In genomic region chr10:110425684-110426293, GRCh38 we compare ENCODE assay signal across 8 cellular contexts.
DNase-seq lines count a peak whose midpoint lies in the region; ATAC-seq and TF ChIP-seq lines count a peak whose summit lies in the region.

No MANE protein-coding gene starts in this region.

- H3K9me3 ChIP-seq in hepatocyte (ENCODE audit: low read depth): no peaks in the 10 kb centered on the region

- H3K27ac Mint-ChIP-seq in activated CD8-positive, alpha-beta memory T cell treated with anti-CD3 and anti-CD28 coated beads, Interleukin-2, amount 10 ng/mL, durations not matched to agents 7 days and 5 days: peak overlapping the region; percentile 87

- CTCF ChIA-PET in activated CD8-positive, alpha-beta memory T cell treated with anti-CD3 and anti-CD28 coated beads, Interleukin-2, amount 10 ng/mL, durations not matched to agents 7 days and 5 days (lab: Charles Lee): interaction anchor here (0.7 to 3.8 kb wide), 10 partner anchors 9 to 120 kb away, joined by 3 to 24 read pairs (median 4); no protein-coding TSS in a partner anchor

- TF ChIP-seq CTCF in AG09319 (IDR thresholded peaks at IDR 0.05; ENCODE audit: low read depth, low read length): peak; percentile 2; the same call in 1 of the 2 replicates
- no peak for TF ChIP-seq CTCF in hepatocyte (IDR thresholded peaks at IDR 0.05; ENCODE audit: poor library complexity)

- no peaks in the 10 kb centered on the region for H3K9me3 Mint-ChIP-seq in activated CD8-positive, alpha-beta memory T cell treated with anti-CD3 and anti-CD28 coated beads, Interleukin-2, amount 10 ng/mL, durations not matched to agents 7 days and 5 days (ENCODE audit: low read depth)

- H3K4me3 Mint-ChIP-seq in activated CD8-positive, alpha-beta memory T cell treated with anti-CD3 and anti-CD28 coated beads, Interleukin-2, amount 10 ng/mL, durations not matched to agents 7 days and 5 days: peak overlapping the region; percentile 4

- H3K4me2 ChIP-seq in hepatocyte: no peak overlapping the region

- no peaks in the 10 kb centered on the region for H3K9me2 ChIP-seq in hepatocyte (replicated peaks; ENCODE audit: insufficient read depth)

- 91% methylated on average over 11 of the region's 11 CpGs for WGBS in hepatocyte (ENCODE audit: low lambda C conversion rate, missing lambda C conversion rate)

- peaks cover 7% of the 10 kb centered on the region for H3K4me1 ChIP-seq in hepatocyte (ENCODE audit: insufficient read depth)

- H3K27me3 Mint-ChIP-seq in activated CD8-positive, alpha-beta memory T cell treated with anti-CD3 and anti-CD28 coated beads, Interleukin-2, amount 10 ng/mL, durations not matched to agents 7 days and 5 days: no peaks in the 10 kb centered on the region

- no peaks in the 10 kb centered on the region for H4K20me1 ChIP-seq in hepatocyte (ENCODE audit: insufficient read depth, poor library complexity, severe bottlenecking)

- no peaks in the 10 kb centered on the region for H3K36me3 ChIP-seq in hepatocyte (replicated peaks; ENCODE audit: insufficient read depth, low read depth)

- H2AFZ ChIP-seq in hepatocyte: no peak overlapping the region

- no peak overlapping the region for H3K4me3 ChIP-seq in hepatocyte

- peak; percentile 97 for DNase-seq in AG09319 (ENCODE audit: extremely low read depth, low read depth)
- peak; percentile 92 for DNase-seq in activated CD8-positive, alpha-beta memory T cell treated with anti-CD3 and anti-CD28 coated beads, Interleukin-2, amount 10 ng/mL, durations not matched to agents 7 days and 5 days
- no peak for DNase-seq in hepatocyte (ENCODE audit: low spot score)
- DNase-seq in substantia nigra (lab: John Stamatoyannopoulos, UW): no peak
- DNase-seq in NCI-H1417 (lab: John Stamatoyannopoulos, UW): no peak
- no peak for DNase-seq in iPS-NIHi11 (ENCODE audit: low spot score)

- H3K36me3 Mint-ChIP-seq in activated CD8-positive, alpha-beta memory T cell treated with anti-CD3 and anti-CD28 coated beads, Interleukin-2, amount 10 ng/mL, durations not matched to agents 7 days and 5 days: peaks cover 3% of the 10 kb centered on the region

- H3K27me3 ChIP-seq in hepatocyte: no peaks in the 10 kb centered on the region

- H3K79me2 ChIP-seq in hepatocyte: no peaks in the 10 kb centered on the region

- peaks cover 91% of the 10 kb centered on the region for H3K4me1 Mint-ChIP-seq in activated CD8-positive, alpha-beta memory T cell treated with anti-CD3 and anti-CD28 coated beads, Interleukin-2, amount 10 ng/mL, durations not matched to agents 7 days and 5 days

- H3K27ac ChIP-seq in hepatocyte (peak overlapping the region; percentile 29), substantia nigra (ENCODE audit: low read depth, low read length, poor library complexity, severe bottlenecking) (peak overlapping the region; percentile 6)

- ATAC-seq in GM19452 (IDR thresholded peaks at IDR 0.05; ENCODE audit: unreplicated experiment) (peak; percentile 80), HG03520 (IDR thresholded peaks at IDR 0.05; ENCODE audit: unreplicated experiment) (peak; percentile 83)
- ATAC-seq in activated CD8-positive, alpha-beta memory T cell treated with anti-CD3 and anti-CD28 coated beads, Interleukin-2, amount 10 ng/mL, durations not matched to agents 7 days and 5 days: peak; percentile 91

Comparison
In these comparisons a context has a peak if more than half of its experiments do, and no peak if none do; other contexts are left out.
1. DNase-seq: peak in AG09319 (single experiment) and activated CD8-positive, alpha-beta memory T cell treated with anti-CD3 and anti-CD28 coated beads, Interleukin-2, amount 10 ng/mL, durations not matched to agents 7 days and 5 days (single experiment); none in hepatocyte (single experiment), substantia nigra (0 of 49), NCI-H1417 (0 of 3) and iPS-NIHi11 (single experiment).
2. Peak in every context shown above with its lines, with median percentiles within 50 percentile points of each other: ATAC-seq.